Comparison of ENCODE assay signal across 25 cellular contexts in the genomic region with DNA sequence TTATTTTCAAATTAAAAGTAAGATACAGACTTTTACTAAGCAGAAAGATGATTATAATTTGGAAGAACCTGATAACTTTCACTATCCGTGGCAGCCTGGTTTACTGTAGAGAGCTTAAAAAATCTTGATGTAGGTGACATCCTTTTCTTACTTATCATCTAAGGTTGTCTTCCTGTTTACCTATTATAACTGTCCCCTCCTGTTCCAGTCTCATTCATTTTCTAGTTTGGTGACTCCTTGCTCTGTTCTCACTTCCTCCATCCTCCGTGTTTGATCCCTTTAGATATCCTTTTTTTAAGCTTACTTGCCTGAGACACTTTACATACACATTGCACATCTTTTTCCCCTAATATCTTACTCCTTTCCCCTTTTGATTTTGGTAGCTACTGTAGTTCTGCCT. TPM values are rescaled to one million over a fixed set of nuclear protein-coding genes. Genes with fewer than 3 reads are reported as not detected.
DNase-seq lines count a peak whose midpoint lies in the region; ATAC-seq and TF ChIP-seq lines count a peak whose summit lies in the region.
"Had no signal": no experiment of that assay in that cellular context is flagged by ENCODE, and none has a peak within 500 bp of the region (broad histone marks: within the 10 kb centered on the region; RNA-seq: fewer than 3 reads in every experiment).

No MANE protein-coding gene starts in this region.

- peaks cover 6% of the 10 kb centered on the region for H3K27me3 Mint-ChIP-seq in activated CD4-positive, alpha-beta T cell treated with anti-CD3 and anti-CD28 coated beads, Interleukin-2, amount 10 ng/mL, durations not matched to agents 24 days and 14 days
- no peaks in the 10 kb centered on the region for H3K27me3 Mint-ChIP-seq in WTC11 (ENCODE audit: low read depth)
- H3K27me3 Mint-ChIP-seq in stimulated activated naive B cell treated with anti-CD40 and anti-IgM and Interleukin-4, amounts not matched to agents 10 μg/mL and 1 μg/mL and 100 μg/mL, for 72 hours, result no peaks in the 10 kb centered on the region

- no peak for TF ChIP-seq CTCF in WTC11 (IDR thresholded peaks at IDR 0.05)
- no peak for TF ChIP-seq CTCF in lower leg skin (IDR thresholded peaks at IDR 0.05)

- peaks cover 14% of the 10 kb centered on the region for H3K36me3 Mint-ChIP-seq in activated CD4-positive, alpha-beta T cell treated with anti-CD3 and anti-CD28 coated beads, Interleukin-2, amount 10 ng/mL, durations not matched to agents 24 days and 14 days (ENCODE audit: low read depth)
- H3K36me3 Mint-ChIP-seq in WTC11, result peaks cover 19% of the 10 kb centered on the region
- H3K36me3 Mint-ChIP-seq in stimulated activated naive B cell treated with anti-CD40 and anti-IgM and Interleukin-4, amounts not matched to agents 10 μg/mL and 1 μg/mL and 100 μg/mL, for 72 hours, result peaks cover 13 to 15% of the 10 kb centered on the region in 2 donors
- H3K36me3 Mint-ChIP-seq: stimulated activated effector memory CD8-positive, alpha-beta T cell treated with anti-CD3 and anti-CD28 coated beads, Interleukin-12 subunit alpha, Interleukin-12 subunit beta, amount 100 ng/mL, for 72 hours had no signal

- H3K27ac Mint-ChIP-seq in activated CD4-positive, alpha-beta T cell treated with anti-CD3 and anti-CD28 coated beads, Interleukin-2, amount 10 ng/mL, durations not matched to agents 24 days and 14 days, result peak overlapping the region; percentile 2
- H3K27ac Mint-ChIP-seq in WTC11, result peak overlapping the region; percentile 37
- peak overlapping the region; percentile 1 for H3K27ac Mint-ChIP-seq in stimulated activated naive B cell treated with anti-CD40 and anti-IgM and Interleukin-4, amounts not matched to agents 10 μg/mL and 1 μg/mL and 100 μg/mL, for 72 hours
- H3K27ac Mint-ChIP-seq: activated CD4-positive, alpha-beta memory T cell treated with anti-CD3 and anti-CD28 coated beads, Interleukin-2, amount 10 ng/mL, durations not matched to agents 7 days and 5 days; activated naive CD4-positive, alpha-beta T cell treated with anti-CD3 and anti-CD28 coated beads, Interleukin-2, amount 50 U/mL, for 72 hours; stimulated activated effector memory CD8-positive, alpha-beta T cell treated with anti-CD3 and anti-CD28 coated beads, Interleukin-12 subunit alpha, Interleukin-12 subunit beta, amount 100 ng/mL, for 72 hours had no signal

- peak; percentile 46 for ATAC-seq in GM18517 (IDR thresholded peaks at IDR 0.05; ENCODE audit: unreplicated experiment)
- ATAC-seq in WTC11, result no peak
- ATAC-seq in stimulated activated naive B cell treated with anti-CD40 and anti-IgM and Interleukin-4, amounts not matched to agents 10 μg/mL and 1 μg/mL and 100 μg/mL, for 72 hours (replicated peaks), result peak; percentile 93
- ATAC-seq in GM19455 (IDR thresholded peaks at IDR 0.05; ENCODE audit: unreplicated experiment), result no peak
- ATAC-seq: stimulated activated effector memory CD8-positive, alpha-beta T cell treated with anti-CD3 and anti-CD28 coated beads, Interleukin-12 subunit alpha, Interleukin-12 subunit beta, amount 100 ng/mL, for 72 hours had no signal

- intact Hi-C loops in activated CD4-positive, alpha-beta T cell treated with anti-CD3 and anti-CD28 coated beads, Interleukin-2, amount 10 ng/mL, durations not matched to agents 24 days and 14 days (cut with micrococcal nuclease), result no loop called here
- intact Hi-C loops in lower leg skin (cut with DNase I; ENCODE audit: low total_unique reads), result no loop called here

- WGBS in lower leg skin, 2 donors, result 81 to 90% methylated on average over 2 of the region's 2 CpGs

- no peak overlapping the region for H3K4me3 Mint-ChIP-seq in activated CD4-positive, alpha-beta T cell treated with anti-CD3 and anti-CD28 coated beads, Interleukin-2, amount 10 ng/mL, durations not matched to agents 24 days and 14 days
- no peak overlapping the region for H3K4me3 Mint-ChIP-seq in WTC11
- H3K4me3 Mint-ChIP-seq in stimulated activated naive B cell treated with anti-CD40 and anti-IgM and Interleukin-4, amounts not matched to agents 10 μg/mL and 1 μg/mL and 100 μg/mL, for 72 hours, result peak overlapping the region; percentile 4 to 8
- H3K4me3 Mint-ChIP-seq: activated CD4-positive, alpha-beta memory T cell treated with anti-CD3 and anti-CD28 coated beads, Interleukin-2, amount 10 ng/mL, durations not matched to agents 7 days and 5 days; stimulated activated effector memory CD8-positive, alpha-beta T cell treated with anti-CD3 and anti-CD28 coated beads, Interleukin-12 subunit alpha, Interleukin-12 subunit beta, amount 100 ng/mL, for 72 hours had no signal

- no peak for TF ChIP-seq POLR2A in lower leg skin (IDR thresholded peaks at IDR 0.05)

- POLR2A ChIA-PET in WTC11 (lab: Charles Lee), result no interaction called here

- no peak overlapping the region for H3K4me3 ChIP-seq in lower leg skin (ENCODE audit: low read depth, poor library complexity, severe bottlenecking)
- H3K4me3 ChIP-seq: skin epidermis, thyroid gland had no signal

- peaks cover 25% of the 10 kb centered on the region for H3K4me1 Mint-ChIP-seq in activated CD4-positive, alpha-beta T cell treated with anti-CD3 and anti-CD28 coated beads, Interleukin-2, amount 10 ng/mL, durations not matched to agents 24 days and 14 days
- peaks cover 40% of the 10 kb centered on the region for H3K4me1 Mint-ChIP-seq in WTC11
- peaks cover 20 to 54% of the 10 kb centered on the region in 2 donors for H3K4me1 Mint-ChIP-seq in stimulated activated naive B cell treated with anti-CD40 and anti-IgM and Interleukin-4, amounts not matched to agents 10 μg/mL and 1 μg/mL and 100 μg/mL, for 72 hours

- peaks cover 4% of the 10 kb centered on the region for H3K9me3 Mint-ChIP-seq in activated CD4-positive, alpha-beta T cell treated with anti-CD3 and anti-CD28 coated beads, Interleukin-2, amount 10 ng/mL, durations not matched to agents 24 days and 14 days
- peaks cover 23% of the 10 kb centered on the region for H3K9me3 Mint-ChIP-seq in WTC11
- peaks cover 0 to 3% of the 10 kb centered on the region in 2 donors for H3K9me3 Mint-ChIP-seq in stimulated activated naive B cell treated with anti-CD40 and anti-IgM and Interleukin-4, amounts not matched to agents 10 μg/mL and 1 μg/mL and 100 μg/mL, for 72 hours

- DNase-seq in activated CD4-positive, alpha-beta T cell treated with anti-CD3 and anti-CD28 coated beads, Interleukin-2, amount 10 ng/mL, durations not matched to agents 24 days and 14 days, result no peak
- DNase-seq in activated CD4-positive, alpha-beta T cell treated with anti-CD3 and anti-CD28 coated beads for 1 hour, result no peak
- DNase-seq in WTC11 (ENCODE audit: low spot score) (no peak), lower leg skin (ENCODE audit: low spot score in 2 of 2) (no peak), NCI-H1417 treated with DMSO at 0.1 percent for 48 hours (lab: John Stamatoyannopoulos, UW) (no peak)
- DNase-seq in stimulated activated naive B cell treated with anti-CD40 and anti-IgM and Interleukin-4, amounts not matched to agents 10 μg/mL and 1 μg/mL and 100 μg/mL, for 72 hours, result no peak
- DNase-seq: activated CD4-positive, alpha-beta memory T cell treated with anti-CD3 and anti-CD28 coated beads, Interleukin-2, amount 10 ng/mL, durations not matched to agents 7 days and 5 days; BE2C; Caco-2; cerebellar nuclear complex; HCEC 1CT; head of caudate nucleus; mesenchymal stem cell; NCI-H187; NCI-H69; nucleus accumbens; OCI-M1; stimulated activated CD4-positive, alpha-beta T cell treated with anti-CD3 and anti-CD28 coated beads, Interleukin-2, amount 100 ng/mL, for 24 hours; SW 1271; thyroid gland had no signal

- CTCF ChIA-PET in WTC11 (lab: Charles Lee), result no interaction called here

TF ChIP-seq in WTC11, 78 proteins besides CTCF, POLR2A, EP300 and RAD21 (continues in another document):
- TF ChIP-seq ZNF425 (CRISPR knock-in tag; conservative IDR thresholded peaks at IDR 0.05) (no peak), MAX (CRISPR knock-in tag; IDR thresholded peaks at IDR 0.05) (no peak), HMGA2 (CRISPR knock-in tag; IDR thresholded peaks at IDR 0.05) (no peak)
- TF ChIP-seq, protein P1, sequence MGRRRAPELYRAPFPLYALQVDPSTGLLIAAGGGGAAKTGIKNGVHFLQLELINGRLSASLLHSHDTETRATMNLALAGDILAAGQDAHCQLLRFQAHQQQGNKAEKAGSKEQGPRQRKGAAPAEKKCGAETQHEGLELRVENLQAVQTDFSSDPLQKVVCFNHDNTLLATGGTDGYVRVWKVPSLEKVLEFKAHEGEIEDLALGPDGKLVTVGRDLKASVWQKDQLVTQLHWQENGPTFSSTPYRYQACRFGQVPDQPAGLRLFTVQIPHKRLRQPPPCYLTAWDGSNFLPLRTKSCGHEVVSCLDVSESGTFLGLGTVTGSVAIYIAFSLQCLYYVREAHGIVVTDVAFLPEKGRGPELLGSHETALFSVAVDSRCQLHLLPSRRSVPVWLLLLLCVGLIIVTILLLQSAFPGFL (CRISPR knock-in tag; IDR thresholded peaks at IDR 0.05; ENCODE audit: borderline replicate concordance), result no peak

RNA-seq across cellular contexts. Expression of gene CCDC91, which starts 27.5 kb away (rescaled TPM):
- total RNA-seq in activated CD4-positive, alpha-beta T cell treated with anti-CD3 and anti-CD28 coated beads, Interleukin-2, amount 10 ng/mL, durations not matched to agents 24 days and 14 days, result 12.0 and 15.4 TPM in 2 replicates
- 15.7 to 19.5 TPM (median 17.9 TPM) in 3 replicates for total RNA-seq in WTC11 (2021)
- total RNA-seq in lower leg skin, result 10 to 100 TPM; 13.8 to 31.0 (median 23.3) TPM

Comparison
In these comparisons a context has a peak if more than half of its experiments do, and no peak if none do; other contexts are left out.
1. H3K4me3 Mint-ChIP-seq: peak in stimulated activated naive B cell treated with anti-CD40 and anti-IgM and Interleukin-4, amounts not matched to agents 10 μg/mL and 1 μg/mL and 100 μg/mL, for 72 hours (2 of 2); none in activated CD4-positive, alpha-beta T cell treated with anti-CD3 and anti-CD28 coated beads, Interleukin-2, amount 10 ng/mL, durations not matched to agents 24 days and 14 days (single experiment) and WTC11 (single experiment).
2. ATAC-seq: peak in GM18517 (single experiment) and stimulated activated naive B cell treated with anti-CD40 and anti-IgM and Interleukin-4, amounts not matched to agents 10 μg/mL and 1 μg/mL and 100 μg/mL, for 72 hours (2 of 2); none in WTC11 (single experiment) and GM19455 (single experiment).
3. Peak in every context shown above with its lines, with median percentiles within 50 percentile points of each other: H3K27ac Mint-ChIP-seq.